In genomic region chr3:132352556-132353143, GRCh38 we compare ENCODE assay signal across 8 cellular contexts. TPM values are rescaled to one million over a fixed set of nuclear protein-coding genes. Genes with fewer than 3 reads are reported as not detected.
DNase-seq lines count a peak whose midpoint lies in the region; ATAC-seq and TF ChIP-seq lines count a peak whose summit lies in the region.

No MANE protein-coding gene starts in this region.

- TF ChIP-seq EP300 in Ishikawa (IDR thresholded peaks at IDR 0.05; ENCODE audit: borderline replicate concordance) (no peak), esophagus muscularis mucosa (IDR thresholded peaks at IDR 0.05) (no peak), neural cell (conservative IDR thresholded peaks at IDR 0.05; ENCODE audit: poor library complexity, severe bottlenecking) (no peak)

- WGBS in esophagus muscularis mucosa = 17% methylated on average over 6 of the region's 6 CpGs

- H2AFZ ChIP-seq in OCI-LY7 (ENCODE audit: low read length) (no peak overlapping the region), neural cell (ENCODE audit: low read depth, low read length) (no peak overlapping the region)

- DNase-seq in CD14-positive monocyte (ENCODE audit: low spot score) (peak; percentile 54), OCI-LY7 (ENCODE audit: low spot score) (peak; percentile 71), esophagus muscularis mucosa (ENCODE audit: extremely low spot score) (no peak), stromal cell of bone marrow (ENCODE audit: low read depth) (peak; percentile 54)
- peak; percentile 81 for DNase-seq in activated CD8-positive, alpha-beta memory T cell treated with anti-CD3 and anti-CD28 coated beads, Interleukin-2, amount 50 U/mL, for 48 hours

- no peaks in the 10 kb centered on the region for H3K79me2 ChIP-seq in OCI-LY7 (ENCODE audit: insufficient read depth, low read depth, low read length)
- H3K79me2 ChIP-seq in neural cell (replicated peaks; ENCODE audit: insufficient read depth, low read length) = no peaks in the 10 kb centered on the region

- H3K36me3 Mint-ChIP-seq in CD14-positive monocyte = peaks cover 74 to 85% of the 10 kb centered on the region in 2 donors

- H3K27ac Mint-ChIP-seq in CD14-positive monocyte = no peak overlapping the region

- H3K9me3 ChIP-seq in OCI-LY7 (ENCODE audit: low read length) (no peaks in the 10 kb centered on the region), esophagus muscularis mucosa (no peaks in the 10 kb centered on the region), neural cell (ENCODE audit: low read length) (no peaks in the 10 kb centered on the region)

- H3K9me2 ChIP-seq in OCI-LY7 (ENCODE audit: insufficient read depth, low read length) = no peaks in the 10 kb centered on the region
- no peaks in the 10 kb centered on the region for H3K9me2 ChIP-seq in neural cell (ENCODE audit: insufficient read depth, low read length)

- TF ChIP-seq RAD21 in Ishikawa (IDR thresholded peaks at IDR 0.05; ENCODE audit: low read depth) (peak; percentile 91), neural cell (conservative IDR thresholded peaks at IDR 0.05) (peak; percentile 64)

- CTCF ChIA-PET in OCI-LY7 (lab: Charles Lee; ENCODE audit: unreplicated experiment) = no interaction called here

- no peaks in the 10 kb centered on the region for H3K27me3 Mint-ChIP-seq in CD14-positive monocyte (ENCODE audit: low read depth in 3 of 3)

- no peak for TF ChIP-seq POLR2A in esophagus muscularis mucosa (IDR thresholded peaks at IDR 0.05; ENCODE audit: low read depth)

- H3K4me1 Mint-ChIP-seq in CD14-positive monocyte = peaks cover 2% of the 10 kb centered on the region

- H4K20me1 ChIP-seq in OCI-LY7 (ENCODE audit: insufficient read depth, low read length) (no peaks in the 10 kb centered on the region), neural cell (ENCODE audit: insufficient read depth) (no peaks in the 10 kb centered on the region)

- peak; percentile 70 for ATAC-seq in GM19372 (IDR thresholded peaks at IDR 0.05; ENCODE audit: low read depth, unreplicated experiment)

- H3K4me3 Mint-ChIP-seq in CD14-positive monocyte = no peak overlapping the region

- no TSS peak for BruUV-seq in OCI-LY7 (replicated peaks; lab: Mats Ljungman, UMichigan)

- H3K4me1 ChIP-seq in OCI-LY7 (ENCODE audit: insufficient read depth, low read length, poor library complexity, severe bottlenecking) (no peaks in the 10 kb centered on the region), esophagus muscularis mucosa (peaks cover 0 to 5% (median 0%) of the 10 kb centered on the region in 4 donors)

- H3K27ac ChIP-seq in OCI-LY7 (ENCODE audit: low read depth, low read length, poor library complexity, severe bottlenecking) (no peak overlapping the region), esophagus muscularis mucosa (replicated peaks in 1 of 4) (no peak overlapping the region), neural cell (ENCODE audit: low read length) (no peak overlapping the region)

- H3K4me2 ChIP-seq in OCI-LY7 (ENCODE audit: low read length) (no peak overlapping the region), neural cell (ENCODE audit: low read length) (no peak overlapping the region)

- no peaks in the 10 kb centered on the region for H3K9me3 Mint-ChIP-seq in CD14-positive monocyte

- POLR2A ChIA-PET in OCI-LY7 (lab: Charles Lee) = interaction anchor here (1.0 kb wide), 1 partner anchor 29 kb away, joined by 8 read pairs; no protein-coding TSS in a partner anchor

- intact Hi-C loops in CD14-positive monocyte (cut with micrococcal nuclease) = loop anchor here in 1 of 2 donors (10.0 kb wide), 1 partner anchor 152 kb away; no protein-coding TSS in a partner anchor
- intact Hi-C loops in OCI-LY7 (cut with micrococcal nuclease; ENCODE audit: unreplicated experiment) = loop anchor here (1.0 to 10.0 kb wide), 4 partner anchors 47 to 292 kb away; no protein-coding TSS in a partner anchor
- intact Hi-C loops in esophagus muscularis mucosa (cut with DNase I) = loop anchor here (5.0 kb wide), 1 partner anchor 45 kb away; no protein-coding TSS in a partner anchor

- TF ChIP-seq CTCF in CD14-positive monocyte (IDR thresholded peaks at IDR 0.05) (peak; percentile 86), OCI-LY7 (conservative IDR thresholded peaks at IDR 0.05; ENCODE audit: low read length) (peak; percentile 97), esophagus muscularis mucosa (IDR thresholded peaks at IDR 0.05) (peak; percentile 89 to 91 (median 90)), neural cell (IDR thresholded peaks at IDR 0.05; ENCODE audit: poor library complexity, severe bottlenecking) (peak; percentile 74)

- no peak overlapping the region for H3K9ac ChIP-seq in neural cell (ENCODE audit: low read length)

- H3K36me3 ChIP-seq in OCI-LY7 (ENCODE audit: insufficient read depth, low read length) = no peaks in the 10 kb centered on the region
- no peaks in the 10 kb centered on the region for H3K36me3 ChIP-seq in esophagus muscularis mucosa
- no peaks in the 10 kb centered on the region for H3K36me3 ChIP-seq in neural cell (ENCODE audit: insufficient read depth, low read length)

- H3K27me3 ChIP-seq in esophagus muscularis mucosa (no peaks in the 10 kb centered on the region), neural cell (ENCODE audit: insufficient read depth, low read depth, low read length) (no peaks in the 10 kb centered on the region)

- H3K4me3 ChIP-seq in OCI-LY7 (ENCODE audit: low read depth, low read length, poor library complexity, severe bottlenecking) (no peak overlapping the region), esophagus muscularis mucosa (no peak overlapping the region), neural cell (ENCODE audit: low read length) (no peak overlapping the region)

- H3F3A ChIP-seq in neural cell (ENCODE audit: insufficient read depth, low read length, poor library complexity, severe bottlenecking) = no peaks in the 10 kb centered on the region

TF ChIP-seq in Ishikawa, 13 proteins besides CTCF, POLR2A, EP300 and RAD21 (continues in another document):
- TF ChIP-seq TEAD4 (IDR thresholded peaks at IDR 0.05) (no peak), NFIC (IDR thresholded peaks at IDR 0.05) (no peak), EGR1 (IDR thresholded peaks at IDR 0.05) (no peak), FOXM1 (IDR thresholded peaks at IDR 0.05; ENCODE audit: borderline replicate concordance, low read depth) (no peak), YY1 (IDR thresholded peaks at IDR 0.05; ENCODE audit: low read depth) (no peak), CEBPB (IDR thresholded peaks at IDR 0.05) (no peak), CREB1 (IDR thresholded peaks at IDR 0.05; ENCODE audit: low read depth) (no peak)
- TF ChIP-seq, protein P1, sequence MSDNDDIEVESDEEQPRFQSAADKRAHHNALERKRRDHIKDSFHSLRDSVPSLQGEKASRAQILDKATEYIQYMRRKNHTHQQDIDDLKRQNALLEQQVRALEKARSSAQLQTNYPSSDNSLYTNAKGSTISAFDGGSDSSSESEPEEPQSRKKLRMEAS (IDR thresholded peaks at IDR 0.05) = no peak
- TF ChIP-seq, protein P2, sequence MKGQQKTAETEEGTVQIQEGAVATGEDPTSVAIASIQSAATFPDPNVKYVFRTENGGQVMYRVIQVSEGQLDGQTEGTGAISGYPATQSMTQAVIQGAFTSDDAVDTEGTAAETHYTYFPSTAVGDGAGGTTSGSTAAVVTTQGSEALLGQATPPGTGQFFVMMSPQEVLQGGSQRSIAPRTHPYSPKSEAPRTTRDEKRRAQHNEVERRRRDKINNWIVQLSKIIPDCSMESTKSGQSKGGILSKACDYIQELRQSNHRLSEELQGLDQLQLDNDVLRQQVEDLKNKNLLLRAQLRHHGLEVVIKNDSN (IDR thresholded peaks at IDR 0.05) = no peak

TF ChIP-seq in neural cell, 6 proteins besides CTCF, POLR2A, EP300 and RAD21:
- no peak for TF ChIP-seq EZH2 (IDR thresholded peaks at IDR 0.05; ENCODE audit: borderline replicate concordance, insufficient read depth, low read length, poor library complexity, severe bottlenecking)
- TF ChIP-seq SMC3 (conservative IDR thresholded peaks at IDR 0.05; ENCODE audit: poor library complexity) = peak; percentile 69

RNA-seq across cellular contexts. Expression of gene ACP3, which starts 35.4 kb away (rescaled TPM):
- 10 to 100 TPM; 33.9 to 55.6 TPM for polyA plus RNA-seq in CD14-positive monocyte
- total RNA-seq in OCI-LY7 (2014; rRNA removed; shearing (Covaris generic)) = 4.1 and 4.3 TPM in 2 replicates
- total RNA-seq in OCI-LY7 (2022) = 10.5 and 13.7 TPM in 2 replicates
- 1 to 10 TPM in 3 of 4 donors, under 1 TPM in 1; 0.58 to 2.8 (median 1.9) TPM for total RNA-seq in esophagus muscularis mucosa
- polyA plus RNA-seq in neural cell = not detected in 2 replicates
- polyA minus RNA-seq in neural cell = not detected in 2 replicates
